In the genomic region with DNA sequence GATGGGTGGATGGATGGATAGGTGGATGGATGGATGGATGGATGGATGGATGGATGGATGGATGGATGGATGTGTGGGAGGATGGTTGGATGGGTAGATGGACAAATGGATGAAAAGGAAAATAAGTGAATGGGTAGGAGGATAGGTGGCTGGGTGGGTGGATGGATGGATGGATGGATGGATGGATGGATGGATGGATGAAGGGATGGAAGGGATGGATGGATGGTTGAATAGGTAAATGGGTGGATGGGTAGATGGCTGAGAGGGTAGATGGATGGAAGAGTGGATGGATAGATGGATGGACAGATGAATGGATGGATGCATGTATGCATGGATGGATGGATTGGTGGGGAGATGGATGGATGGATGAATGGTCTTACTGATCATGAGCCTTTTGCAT, we compare ENCODE assay signal across 29 cellular contexts. TPM values are rescaled to one million over a fixed set of nuclear protein-coding genes. Genes with fewer than 3 reads are reported as not detected.
"Had no signal": no experiment of that assay in that cellular context is flagged by ENCODE, and none has a peak within 500 bp of the region (broad histone marks: within the 10 kb centered on the region; RNA-seq: fewer than 3 reads in every experiment).

No MANE protein-coding gene starts in this region.

- H3K36me3 ChIP-seq: brain microvascular endothelial cell, gastrocnemius medialis, ovary, suprapubic skin, tibial artery, upper lobe of right lung had no signal

- H3K27me3 Mint-ChIP-seq: activated naive CD8-positive, alpha-beta T cell treated with anti-CD3 and anti-CD28 coated beads for 36 hours; progenitor cell of endocrine pancreas had no signal

- H3K27ac ChIP-seq: brain microvascular endothelial cell, coronary artery, gastrocnemius medialis, hepatocyte, ovary, suprapubic skin, tibial artery, upper lobe of right lung had no signal

- H3K4me3 ChIP-seq: coronary artery, dorsolateral prefrontal cortex, gastrocnemius medialis, hepatocyte, ovary, skin epidermis, suprapubic skin, tibial artery, upper lobe of right lung had no signal

- H3K4me3 Mint-ChIP-seq: activated naive CD4-positive, alpha-beta T cell treated with anti-CD3 and anti-CD28 coated beads for 36 hours; activated naive CD8-positive, alpha-beta T cell treated with anti-CD3 and anti-CD28 coated beads for 36 hours; activated T-helper 1 cell treated with anti-CD3 and anti-CD28 coated beads, Interleukin-12 subunit alpha, Interleukin-12 subunit beta, Interleukin-2, Interleukin-4 antibody, amounts not matched to agents 30 ng/mL and 10 ng/mL and 1 ng/mL, durations not matched to agents 14 hours and 24 hours and 36 hours; nephron; stimulated activated effector memory CD8-positive, alpha-beta T cell treated with anti-CD3 and anti-CD28 coated beads, Interleukin-12 subunit alpha, Interleukin-12 subunit beta, amount 100 ng/mL, for 72 hours; WTC11 had no signal

- H2AFZ ChIP-seq: hepatocyte had no signal

- H3K27me3 ChIP-seq: brain microvascular endothelial cell, dorsolateral prefrontal cortex, gastrocnemius medialis, hepatocyte, ovary, suprapubic skin, tibial artery, upper lobe of right lung had no signal

- H3K4me2 ChIP-seq: hepatocyte had no signal

- H3K79me2 ChIP-seq: hepatocyte had no signal

- H3K27ac Mint-ChIP-seq: activated naive CD4-positive, alpha-beta T cell treated with anti-CD3 and anti-CD28 coated beads for 36 hours; activated naive CD8-positive, alpha-beta T cell treated with anti-CD3 and anti-CD28 coated beads for 36 hours; activated T-helper 1 cell treated with anti-CD3 and anti-CD28 coated beads, Interleukin-12 subunit alpha, Interleukin-12 subunit beta, Interleukin-2, Interleukin-4 antibody, amounts not matched to agents 30 ng/mL and 10 ng/mL and 1 ng/mL, durations not matched to agents 14 hours and 24 hours and 36 hours; progenitor cell of endocrine pancreas; stimulated activated effector memory CD8-positive, alpha-beta T cell treated with anti-CD3 and anti-CD28 coated beads, Interleukin-12 subunit alpha, Interleukin-12 subunit beta, amount 100 ng/mL, for 72 hours; WTC11 had no signal

- H3K36me3 Mint-ChIP-seq: activated naive CD8-positive, alpha-beta T cell treated with anti-CD3 and anti-CD28 coated beads for 36 hours; stimulated activated effector memory CD8-positive, alpha-beta T cell treated with anti-CD3 and anti-CD28 coated beads, Interleukin-12 subunit alpha, Interleukin-12 subunit beta, amount 100 ng/mL, for 72 hours; WTC11 had no signal

- H3K9me3 ChIP-seq: gastrocnemius medialis, ovary, suprapubic skin, tibial artery, upper lobe of right lung had no signal

- H3K9me3 Mint-ChIP-seq: activated naive CD4-positive, alpha-beta T cell treated with anti-CD3 and anti-CD28 coated beads for 36 hours; activated T-helper 1 cell treated with anti-CD3 and anti-CD28 coated beads, Interleukin-12 subunit alpha, Interleukin-12 subunit beta, Interleukin-2, Interleukin-4 antibody, amounts not matched to agents 30 ng/mL and 10 ng/mL and 1 ng/mL, durations not matched to agents 14 hours and 24 hours and 36 hours; nephron; stimulated activated effector memory CD8-positive, alpha-beta T cell treated with anti-CD3 and anti-CD28 coated beads, Interleukin-12 subunit alpha, Interleukin-12 subunit beta, amount 100 ng/mL, for 72 hours; WTC11 had no signal

- DNase-seq: activated CD4-positive, alpha-beta T cell treated with anti-CD3 and anti-CD28 coated beads for 1 hour; activated CD8-positive, alpha-beta memory T cell treated with anti-CD3 and anti-CD28 coated beads for 24 hours; activated effector memory CD4-positive, alpha-beta T cell treated with anti-CD3 and anti-CD28 coated beads, Interleukin-2, amount 50 U/mL, for 16 hours; activated naive CD4-positive, alpha-beta T cell treated with anti-CD3 and anti-CD28 coated beads for 36 hours; activated naive CD8-positive, alpha-beta T cell treated with anti-CD3 and anti-CD28 coated beads for 36 hours; activated T-cell treated with anti-CD3 and anti-CD28 coated beads, Interleukin-2, amount 50 U/mL, for 1 hour; amniotic stem cell; brain microvascular endothelial cell; effector memory CD4-positive, alpha-beta T cell; erythroblast; glutamatergic neuron; left cardiac atrium; stimulated activated CD4-positive, alpha-beta T cell treated with anti-CD3 and anti-CD28 coated beads, Interleukin-4, amount 100 ng/mL, for 24 hours; T1000; upper lobe of right lung had no signal

- ATAC-seq: gastrocnemius medialis; stimulated activated effector memory CD8-positive, alpha-beta T cell treated with anti-CD3 and anti-CD28 coated beads, Interleukin-12 subunit alpha, Interleukin-12 subunit beta, amount 100 ng/mL, for 72 hours; upper lobe of right lung; WTC11 had no signal

RNA-seq across cellular contexts. Expression of gene MAP1LC3B2, which starts 36.5 kb away (rescaled TPM):
- total RNA-seq: hepatocyte, liver, upper lobe of right lung had no signal
